In genomic region chr14:52939427-52939826, GRCh38 we compare ENCODE assay signal across 21 cellular contexts. TPM values are rescaled to one million over a fixed set of nuclear protein-coding genes. Genes with fewer than 3 reads are reported as not detected.
DNase-seq lines count a peak whose midpoint lies in the region; ATAC-seq, FAIRE-seq and TF ChIP-seq lines count a peak whose summit lies in the region.
"Had no signal": no experiment of that assay in that cellular context is flagged by ENCODE, and none has a peak within 500 bp of the region (broad histone marks: within the 10 kb centered on the region; RNA-seq: fewer than 3 reads in every experiment).

No MANE protein-coding gene starts in this region.

- CTCF ChIA-PET in GM12878 (lab: Yijun Ruan, JAX) (interaction anchor here (0.8 kb wide), 2 partner anchors 9 to 29 kb away, joined by 3 to 5 read pairs; no protein-coding TSS in a partner anchor), A673 (lab: Charles Lee) (no interaction called here)

- no peak overlapping the region for H2AFZ ChIP-seq in GM12878 (ENCODE audit: control insufficient read depth, low read depth, low read length)
- H2AFZ ChIP-seq: GM23248 had no signal

- H3K4me1 ChIP-seq in GM12878 (ENCODE audit: control insufficient read depth, insufficient read depth, low read length) (no peaks in the 10 kb centered on the region), esophagus muscularis mucosa (peaks cover 57 to 100% (median 96%) of the 10 kb centered on the region in 4 donors), sigmoid colon (peaks cover 0 to 100% (median 82%) of the 10 kb centered on the region in 4 donors), A673 (ENCODE audit: insufficient read depth, low read length, poor library complexity, severe bottlenecking) (peaks cover 13% of the 10 kb centered on the region)
- H3K4me1 ChIP-seq: BLaER1 had no signal

- TF ChIP-seq CTCF in GM12878 (IDR thresholded peaks at IDR 0.05 in 2 of 3, conservative IDR thresholded peaks at IDR 0.05 in 1 of 3; ENCODE audit: control insufficient read depth in 2 of 3, extremely low read depth in 1 of 3, insufficient read depth in 1 of 3, low read depth in 3 of 3, low read length in 3 of 3), result no peak
- TF ChIP-seq CTCF in esophagus muscularis mucosa (IDR thresholded peaks at IDR 0.05), result no peak
- no peak for TF ChIP-seq CTCF in sigmoid colon (IDR thresholded peaks at IDR 0.05)
- TF ChIP-seq CTCF in A673 (conservative IDR thresholded peaks at IDR 0.05; ENCODE audit: low read depth, low read length), result no peak

- no peak overlapping the region for H3K27ac ChIP-seq in GM12878 (ENCODE audit: control insufficient read depth, insufficient read depth)
- H3K27ac ChIP-seq in esophagus muscularis mucosa (replicated peaks in 1 of 4), result peak overlapping the region; percentile 21 to 63 (median 48)
- H3K27ac ChIP-seq in sigmoid colon, result peak overlapping the region in 3 of 4 donors; percentile 3 to 52 (median 38)
- H3K27ac ChIP-seq in A673 (ENCODE audit: low read depth, low read length, poor library complexity, severe bottlenecking), result no peak overlapping the region
- H3K27ac ChIP-seq: BLaER1 had no signal

- intact Hi-C loops in GM12878 (cut with micrococcal nuclease; ENCODE audit: unreplicated experiment), result no loop called here
- intact Hi-C loops in esophagus muscularis mucosa (cut with DNase I), result no loop called here
- intact Hi-C loops in sigmoid colon (cut with DNase I), result loop anchor here (5.0 kb wide), 1 partner anchor 37 kb away; no protein-coding TSS in a partner anchor
- intact Hi-C loops in A673 (cut with micrococcal nuclease; ENCODE audit: unreplicated experiment), result no loop called here

- RAD21 ChIA-PET in GM12878 (lab: Charles Lee; ENCODE audit: unreplicated experiment), result interaction anchor here (1.0 to 4.3 kb wide), 3 partner anchors 8 to 22 kb away, joined by 3 to 19 read pairs (median 3); no protein-coding TSS in a partner anchor

- H3K9me3 ChIP-seq in GM12878 (replicated peaks; ENCODE audit: control insufficient read depth, insufficient read depth, low read length) (no peaks in the 10 kb centered on the region), esophagus muscularis mucosa (no peaks in the 10 kb centered on the region), sigmoid colon (no peaks in the 10 kb centered on the region), A673 (ENCODE audit: low read depth, low read length, poor library complexity, severe bottlenecking) (no peaks in the 10 kb centered on the region)
- H3K9me3 ChIP-seq: BLaER1 had no signal

- FAIRE-seq in G401.6 (lab: Jason Lieb, UNC) (peak; percentile 21), GM12878 (lab: Jason Lieb, UNC) (no peak)
- FAIRE-seq: GM12892, GM18507, H54 had no signal

- in situ Hi-C loops in GM12878 (cut with MboI), result no loop called here

- TSS peak; percentile 14 for BruUV-seq in GM12878 (replicated peaks; lab: Mats Ljungman, UMichigan)
- no TSS peak for BruUV-seq in A673 (replicated peaks; lab: Mats Ljungman, UMichigan)

- TF ChIP-seq EP300 in GM12878 (IDR thresholded peaks at IDR 0.05; ENCODE audit: borderline replicate concordance in 1 of 2, control insufficient read depth in 1 of 2, low read depth in 2 of 2, low read length in 2 of 2), result no peak
- no peak for TF ChIP-seq EP300 in esophagus muscularis mucosa (IDR thresholded peaks at IDR 0.05)
- TF ChIP-seq EP300 in sigmoid colon (IDR thresholded peaks at IDR 0.05), result no peak

- H3K4me2 ChIP-seq in GM12878 (ENCODE audit: control insufficient read depth, insufficient read depth), result no peak overlapping the region
- H3K4me2 ChIP-seq: BLaER1 had no signal

- no peak for TF ChIP-seq POLR2A in GM12878 (IDR thresholded peaks at IDR 0.05; ENCODE audit: low read depth, low read length)
- TF ChIP-seq POLR2A in esophagus muscularis mucosa (IDR thresholded peaks at IDR 0.05; ENCODE audit: low read depth), result no peak
- no peak for TF ChIP-seq POLR2A in sigmoid colon (IDR thresholded peaks at IDR 0.05)

- no peak for TF ChIP-seq RAD21 in GM12878 (IDR thresholded peaks at IDR 0.05; ENCODE audit: insufficient read depth, low read depth, low read length)

- H3K4me3 ChIP-seq in GM12878 (no peak overlapping the region), esophagus muscularis mucosa (no peak overlapping the region), sigmoid colon (no peak overlapping the region), A673 (ENCODE audit: low read depth, low read length, poor library complexity, severe bottlenecking) (no peak overlapping the region), H7 (ENCODE audit: insufficient read depth, low read depth, low read length) (no peak overlapping the region)
- H3K4me3 ChIP-seq: BLaER1, GM23248 had no signal

- no peak overlapping the region for H3K9ac ChIP-seq in GM12878 (ENCODE audit: control insufficient read depth, insufficient read depth, low read length)
- H3K9ac ChIP-seq: BLaER1, GM23248 had no signal

- SMC1A ChIA-PET in GM12878 (lab: Charles Lee; ENCODE audit: uncharacterized antibody, unreplicated experiment), result interaction anchor here (0.8 to 3.1 kb wide), 4 partner anchors 10 to 68 kb away, joined by 3 to 15 read pairs (median 5); no protein-coding TSS in a partner anchor

- WGBS in GM12878 (ENCODE audit: insufficient coverage, insufficient replicate concordance, low lambda C conversion rate, missing lambda C conversion rate), result 0% methylated on average over 1 of the region's 1 CpG
- WGBS in esophagus muscularis mucosa, result 55% methylated on average over 1 of the region's 1 CpG
- WGBS in sigmoid colon, 2 donors, result 60 to 90% methylated on average over 1 of the region's 1 CpG

- no peaks in the 10 kb centered on the region for H4K20me1 ChIP-seq in GM12878 (ENCODE audit: control insufficient read depth, insufficient read depth)
- H4K20me1 ChIP-seq: BLaER1 had no signal

- no peaks in the 10 kb centered on the region for H3K79me2 ChIP-seq in GM12878 (ENCODE audit: control insufficient read depth, insufficient read depth, low read length)

- H3K36me3 ChIP-seq in GM12878 (ENCODE audit: control insufficient read depth in 2 of 2, insufficient read depth in 2 of 2, low read length in 1 of 2) (no peaks in the 10 kb centered on the region), esophagus muscularis mucosa (no peaks in the 10 kb centered on the region), sigmoid colon (no peaks in the 10 kb centered on the region), A673 (ENCODE audit: insufficient read depth, low read length, poor library complexity, severe bottlenecking) (no peaks in the 10 kb centered on the region), H7 (replicated peaks; ENCODE audit: control insufficient read depth, insufficient read depth, low read length) (no peaks in the 10 kb centered on the region)
- H3K36me3 ChIP-seq: BLaER1 had no signal

- DNase-seq in GM12878 (ENCODE audit: low read depth, low spot score) (no peak), esophagus muscularis mucosa (ENCODE audit: extremely low spot score) (no peak), sigmoid colon (no peak), A673 (ENCODE audit: low spot score) (no peak), H7 (no peak)
- no peak for DNase-seq in stimulated activated CD4-positive, alpha-beta T cell treated with anti-CD3 and anti-CD28 coated beads, Interleukin-12 subunit alpha, Interleukin-12 subunit beta, amount 100 ng/mL, for 4 hours
- DNase-seq: Calu3; CD8-positive, alpha-beta T cell; DMS79 treated with DMSO at 0.1 percent for 48 hours; GM23248; IMR-90; Karpas-422; KBM-7 had no signal

- H3K27me3 ChIP-seq in GM12878 (replicated peaks in 1 of 2; ENCODE audit: control insufficient read depth in 2 of 2, insufficient read depth in 2 of 2, low read length in 1 of 2), result no peaks in the 10 kb centered on the region; a peak in 1 of 4 replicates
- no peaks in the 10 kb centered on the region for H3K27me3 ChIP-seq in esophagus muscularis mucosa
- no peaks in the 10 kb centered on the region for H3K27me3 ChIP-seq in sigmoid colon
- no peaks in the 10 kb centered on the region for H3K27me3 ChIP-seq in A673 (replicated peaks; ENCODE audit: insufficient read depth, low read depth, low read length, poor library complexity)
- no peaks in the 10 kb centered on the region for H3K27me3 ChIP-seq in H7 (ENCODE audit: control insufficient read depth, insufficient read depth, low read length)
- H3K27me3 ChIP-seq: BLaER1 had no signal

- ATAC-seq in GM12878, result no peak
- ATAC-seq: CD8-positive, alpha-beta T cell; HCT116 had no signal

- POLR2A ChIA-PET in GM12878 (lab: Charles Lee) (interaction anchor here (0.6 to 0.7 kb wide), 3 partner anchors 18 to 181 kb away, joined by 3 to 4 read pairs (median 3); no protein-coding TSS in a partner anchor), A673 (lab: Charles Lee; ENCODE audit: low non-redundant PET) (no interaction called here)

TF ChIP-seq in GM12878, 131 proteins besides CTCF, POLR2A, EP300 and RAD21 (continues in another document):
- TF ChIP-seq SIN3A (IDR thresholded peaks at IDR 0.05; ENCODE audit: low read depth, low read length), result no peak
- TF ChIP-seq USF1 (IDR thresholded peaks at IDR 0.05; ENCODE audit: borderline replicate concordance, extremely low read length, insufficient read depth, low read depth, low read length), result no peak

RNA-seq across cellular contexts. Expression of gene FERMT2, which starts 11.4 kb away (rescaled TPM):
- 49.5 and 53.7 TPM in 2 replicates for total RNA-seq in GM12878 (2013; cell fraction: nucleolus; rRNA removed)
- total RNA-seq in GM12878 (2014; rRNA removed), result 20.8 and 25.2 TPM in 2 replicates
- 23.7 and 24.6 TPM in 2 replicates for total RNA-seq in GM12878 (2014; rRNA removed; fragmentation: Illumina TruSeq; extraction: Trizol)
- total RNA-seq in GM12878 (2021), result 22.6 and 26.6 TPM in 2 replicates
- polyA plus RNA-seq in GM12878 (2011; ENCODE audit: low read depth), result 1.2 TPM
- 6.1 and 8.9 TPM in 2 replicates for polyA plus RNA-seq in GM12878 (2011; rRNA removed)
- polyA plus RNA-seq in GM12878 (2011; cell fraction: cytosol; rRNA removed), result 2.0 and 2.4 TPM in 2 replicates
- polyA plus RNA-seq in GM12878 (2011; cell fraction: nucleus; rRNA removed), result 4.9 and 5.3 TPM in 2 replicates
- polyA plus RNA-seq in GM12878 (2012), result 1.6 and 1.7 TPM in 2 replicates
- polyA plus RNA-seq in GM12878 (2014; fragmentation: Illumina TruSeq; extraction: Trizol), result 35.5 and 42.5 TPM in 2 replicates
- 1 to 10 TPM; 4.9 to 8.6 TPM for polyA plus RNA-seq in GM12878 (2014; fragmentation: Nextera tagmentation; extraction: Ambion mirVana)
- 15.6 and 19.7 TPM in 2 replicates for polyA plus RNA-seq in GM12878 (2014; rRNA removed)
- 10 to 100 TPM; 16.9 to 19.3 TPM for polyA plus RNA-seq in GM12878 (2016; fragmentation: Nextera tagmentation; extraction: Ambion mirVana)
- polyA minus RNA-seq in GM12878 (2011; rRNA and poly(A)+ RNA removed), result 3.5 and 4.6 TPM in 2 replicates
- polyA minus RNA-seq in GM12878 (2011; cell fraction: cytosol; rRNA and poly(A)+ RNA removed), result 2.6 and 3.5 TPM in 2 replicates
- polyA minus RNA-seq in GM12878 (2011; cell fraction: nucleus; rRNA and poly(A)+ RNA removed), result 1.5 and 2.3 TPM in 2 replicates
- 100 to 1,000 TPM; 293 to 397 (median 370) TPM for total RNA-seq in esophagus muscularis mucosa
- 100 to 1,000 TPM; 278 to 317 (median 297) TPM for total RNA-seq in sigmoid colon
- polyA plus RNA-seq in sigmoid colon, result 10 to 100 TPM in 2 of 3 donors, 1 to 10 TPM in 1; 3.0 to 21.9 (median 13.8) TPM
- 38.3 and 48.0 TPM in 2 replicates for total RNA-seq in A673 (2021)
- total RNA-seq in H7 (2014; rRNA removed; shearing (Covaris generic)), result 148 and 150 TPM in 2 replicates
- total RNA-seq: CD8-positive, alpha-beta T cell; HT-29 had no signal
- polyA plus RNA-seq: CD14-positive monocyte had no signal

Comparison
In these comparisons a context has a peak if more than half of its experiments do, and no peak if none do; other contexts are left out.
1. H3K27ac ChIP-seq: peak in esophagus muscularis mucosa (4 of 4) and sigmoid colon (3 of 4); none in GM12878 (single experiment) and A673 (single experiment).